9 cellular contexts compared by ENCODE assay signal in the genomic region with DNA sequence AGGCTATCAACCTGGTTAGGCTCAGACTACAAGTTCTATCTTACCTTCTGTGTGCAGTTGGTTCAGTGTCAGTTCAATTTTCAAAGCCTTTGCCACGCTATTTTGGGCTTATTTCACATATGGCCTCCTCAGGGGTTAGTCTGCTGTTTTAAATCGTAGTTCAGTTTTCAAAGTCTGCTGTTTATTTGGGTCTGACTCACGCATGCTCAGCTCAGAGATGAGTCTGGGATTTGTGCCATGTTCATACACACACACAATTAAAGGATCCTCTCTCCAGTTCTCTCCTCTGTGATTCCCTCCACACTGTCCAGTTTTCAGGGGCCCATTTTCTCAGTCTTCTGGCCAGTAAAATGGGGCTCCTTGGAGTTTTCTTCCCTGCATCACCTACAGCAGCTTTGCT.
DNase-seq lines count a peak whose midpoint lies in the region; ATAC-seq and TF ChIP-seq lines count a peak whose summit lies in the region.
"Had no signal": no experiment of that assay in that cellular context is flagged by ENCODE, and none has a peak within 500 bp of the region (broad histone marks: within the 10 kb centered on the region; RNA-seq: fewer than 3 reads in every experiment).

No MANE protein-coding gene starts in this region.

- H3K4me1 ChIP-seq in MM.1S (ENCODE audit: low read length) = no peaks in the 10 kb centered on the region

- no peaks in the 10 kb centered on the region for H3K9me2 ChIP-seq in MM.1S (replicated peaks; ENCODE audit: insufficient read depth, low read length)

- H3K27ac ChIP-seq in MM.1S (ENCODE audit: low read length) = no peak overlapping the region

- no peak overlapping the region for H3K4me3 Mint-ChIP-seq in nephron progenitor cell
- H3K4me3 Mint-ChIP-seq: CD8-positive, alpha-beta T cell had no signal

- H3K79me2 ChIP-seq in MM.1S (ENCODE audit: low read length) = no peaks in the 10 kb centered on the region

- H3K4me3 ChIP-seq in epithelial cell of esophagus (ENCODE audit: low read length) (no peak overlapping the region), MM.1S (ENCODE audit: low read length) (no peak overlapping the region)

- no peak overlapping the region for H2AFZ ChIP-seq in MM.1S (ENCODE audit: low read length)

- H3K4me2 ChIP-seq in MM.1S (ENCODE audit: low read depth, low read length) = no peak overlapping the region

- H3K9ac ChIP-seq in MM.1S (ENCODE audit: low read length) = no peak overlapping the region

- no peaks in the 10 kb centered on the region for H3K36me3 ChIP-seq in MM.1S (replicated peaks; ENCODE audit: insufficient read depth, low read length)

- H3F3A ChIP-seq in MM.1S (ENCODE audit: insufficient read depth, low read length) = no peaks in the 10 kb centered on the region

- TF ChIP-seq CTCF in epithelial cell of esophagus (IDR thresholded peaks at IDR 0.05; ENCODE audit: insufficient read depth, low read depth, low read length, missing control alignments) = no peak
- no peak for TF ChIP-seq CTCF in nephron progenitor cell (IDR thresholded peaks at IDR 0.05)
- no peak for TF ChIP-seq CTCF in MM.1S (IDR thresholded peaks at IDR 0.05; ENCODE audit: low read length)

- no peaks in the 10 kb centered on the region for H4K20me1 ChIP-seq in MM.1S (ENCODE audit: insufficient read depth, low read length)

- no peaks in the 10 kb centered on the region for H3K9me3 Mint-ChIP-seq in nephron progenitor cell
- H3K9me3 Mint-ChIP-seq: CD8-positive, alpha-beta T cell had no signal

- H3K4me1 Mint-ChIP-seq in nephron progenitor cell = no peaks in the 10 kb centered on the region

- ATAC-seq in HG03565 (IDR thresholded peaks at IDR 0.05; ENCODE audit: unreplicated experiment) = no peak
- ATAC-seq: CD8-positive, alpha-beta T cell had no signal

- H3K27me3 ChIP-seq in MM.1S (replicated peaks; ENCODE audit: insufficient read depth, low read length) = no peaks in the 10 kb centered on the region

- peak overlapping the region; percentile 36 for H3K27ac Mint-ChIP-seq in nephron progenitor cell
- H3K27ac Mint-ChIP-seq: CD8-positive, alpha-beta T cell had no signal

- H3K9me3 ChIP-seq in MM.1S (replicated peaks; ENCODE audit: insufficient read depth, low read length) = no peaks in the 10 kb centered on the region

- peaks cover 3% of the 10 kb centered on the region for H3K27me3 Mint-ChIP-seq in nephron progenitor cell (ENCODE audit: low read depth, poor library complexity)

- peak; percentile 76 for DNase-seq in AG08396 (ENCODE audit: low spot score)
- DNase-seq in NCI-H446 treated with DMSO at 0.1 percent for 48 hours (lab: John Stamatoyannopoulos, UW) = peak; percentile 74
- DNase-seq in epithelial cell of esophagus (ENCODE audit: low read depth) = peak; percentile 34
- no peak for DNase-seq in nephron progenitor cell
- no peak for DNase-seq in ecto neural progenitor cell (ENCODE audit: low spot score)
- DNase-seq in DMS153 (lab: John Stamatoyannopoulos, UW) = no peak
- DNase-seq in MM.1S = no peak
- DNase-seq: CD8-positive, alpha-beta T cell had no signal

- H3K36me3 Mint-ChIP-seq in nephron progenitor cell (ENCODE audit: low read depth) = no peaks in the 10 kb centered on the region
- H3K36me3 Mint-ChIP-seq: CD8-positive, alpha-beta T cell had no signal

Comparison
In these comparisons a context has a peak if more than half of its experiments do, and no peak if none do; other contexts are left out.
1. DNase-seq: peak in AG08396 (single experiment), NCI-H446 treated with DMSO at 0.1 percent for 48 hours (single experiment) and epithelial cell of esophagus (single experiment); none in nephron progenitor cell (single experiment), ecto neural progenitor cell (single experiment), DMS153 (single experiment) and MM.1S (single experiment).